ENCODE assay signal across 18 cellular contexts in genomic region chr6:69663215-69663614, GRCh38.
A peak's percentile ranks its signal among the peaks of the same experiment; 100 is the strongest.
DNase-seq lines count a peak whose midpoint lies in the region; ATAC-seq lines count a peak whose summit lies in the region.
"Had no signal": no experiment of that assay in that cellular context is flagged by ENCODE, and none has a peak within 500 bp of the region (broad histone marks: within the 10 kb centered on the region; RNA-seq: fewer than 3 reads in every experiment).

No MANE protein-coding gene starts in this region.

- H3K4me3 ChIP-seq in MG63: no peak overlapping the region
- H3K4me3 ChIP-seq: SK-N-MC had no signal

- H3K9me3 ChIP-seq in MG63: no peaks in the 10 kb centered on the region

- DNase-seq in NCI-H748 (lab: John Stamatoyannopoulos, UW; ENCODE audit: unreplicated experiment) (peak; percentile 6), NCI-H748 treated with DMSO at 0.1 percent for 48 hours (lab: John Stamatoyannopoulos, UW) (no peak), NCI-H2029 (lab: John Stamatoyannopoulos, UW) (peak; percentile 47), MG63 (no peak), HUDEP-2 (lab: John Stamatoyannopoulos, UW; ENCODE audit: unreplicated experiment in 76 of 76) (no peak)
- DNase-seq in stimulated activated CD4-positive, alpha-beta T cell treated with anti-CD3 and anti-CD28 coated beads, Interleukin-12 subunit alpha, Interleukin-12 subunit beta, amount 100 ng/mL, for 4 hours: no peak
- DNase-seq: Caco-2, GF-D8, GOT3, KBM-7, NCI-H2081 treated with DMSO at 0.1 percent for 48 hours, NCI-H510A, NCI-H82, OCI-M1, SHP77 had no signal

- peak; percentile 69 for ATAC-seq in HG02885 (IDR thresholded peaks at IDR 0.05; ENCODE audit: poor library complexity, unreplicated experiment)
- ATAC-seq: HCT116 had no signal

- H3K36me3 ChIP-seq in MG63: no peaks in the 10 kb centered on the region

- H3K27me3 ChIP-seq in MG63: no peaks in the 10 kb centered on the region

Comparison
In these comparisons a context has a peak if more than half of its experiments do, and no peak if none do; other contexts are left out.
1. DNase-seq: peak in NCI-H748 (single experiment) and NCI-H2029 (single experiment); none in NCI-H748 treated with DMSO at 0.1 percent for 48 hours (single experiment), MG63 (single experiment), HUDEP-2 (0 of 76) and stimulated activated CD4-positive, alpha-beta T cell treated with anti-CD3 and anti-CD28 coated beads, Interleukin-12 subunit alpha, Interleukin-12 subunit beta, amount 100 ng/mL, for 4 hours (single experiment).